ENCODE assay signal across 10 cellular contexts in the genomic region with DNA sequence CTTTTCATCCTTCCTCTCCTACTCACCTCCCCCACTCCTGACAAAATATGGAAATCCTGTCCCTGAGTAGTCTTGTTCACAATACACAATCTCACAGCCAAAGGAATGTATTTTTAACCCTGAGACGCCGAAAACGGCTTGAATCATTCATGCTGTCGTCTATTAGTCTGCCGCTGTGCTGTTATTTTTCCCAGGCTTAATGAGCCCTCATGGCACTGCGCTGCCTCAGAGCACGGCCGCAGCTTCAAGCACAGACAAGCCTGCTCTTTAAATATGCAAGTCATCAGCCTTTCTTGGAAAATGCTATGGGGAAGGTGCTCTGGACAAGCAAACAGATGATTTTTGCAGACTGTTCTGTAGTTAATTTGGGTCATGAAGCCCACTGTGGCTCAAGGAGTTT.
DNase-seq lines count a peak whose midpoint lies in the region; ATAC-seq and TF ChIP-seq lines count a peak whose summit lies in the region.
"Had no signal": no experiment of that assay in that cellular context is flagged by ENCODE, and none has a peak within 500 bp of the region (broad histone marks: within the 10 kb centered on the region; RNA-seq: fewer than 3 reads in every experiment).

No MANE protein-coding gene starts in this region.

- no peaks in the 10 kb centered on the region for H4K20me1 ChIP-seq in IMR-90 (ENCODE audit: insufficient read depth, low read length)

- no peak for TF ChIP-seq EP300 in gastroesophageal sphincter (IDR thresholded peaks at IDR 0.05)

- H2BK5ac ChIP-seq in IMR-90 (ENCODE audit: low read depth, low read length, poor library complexity, severe bottlenecking) = no peak overlapping the region

- peak overlapping the region; percentile 31; the same call in 1 of the 2 replicates for H3K14ac ChIP-seq in IMR-90 (replicated peaks; ENCODE audit: low read depth, low read length)

- H3K9me3 Mint-ChIP-seq in brain = peaks cover 0 to 1% (median 0%) of the 10 kb centered on the region in 5 experiments

- TF ChIP-seq CTCF in A673 (conservative IDR thresholded peaks at IDR 0.05; ENCODE audit: low read depth, low read length) (no peak), IMR-90 (conservative IDR thresholded peaks at IDR 0.05; ENCODE audit: low read depth, low read length) (no peak), brain (conservative IDR thresholded peaks at IDR 0.05) (no peak), kidney epithelial cell (IDR thresholded peaks at IDR 0.05; ENCODE audit: insufficient read depth, low read length, poor library complexity, severe bottlenecking) (no peak), gastroesophageal sphincter (IDR thresholded peaks at IDR 0.05) (no peak)

- H3K4me1 ChIP-seq in A673 (ENCODE audit: insufficient read depth, low read length, poor library complexity, severe bottlenecking) = peaks cover 20% of the 10 kb centered on the region
- H3K4me1 ChIP-seq in IMR-90 (ENCODE audit: control insufficient read depth, insufficient read depth, low read length) = no peaks in the 10 kb centered on the region; the same call in 1 of the 2 replicates
- peaks cover 0 to 20% (median 4%) of the 10 kb centered on the region in 3 donors for H3K4me1 ChIP-seq in gastroesophageal sphincter

- peak overlapping the region; percentile 36; the same call in 1 of the 2 replicates for H3K56ac ChIP-seq in IMR-90 (ENCODE audit: extremely low read depth, insufficient read depth, low read length)

- H2BK120ac ChIP-seq in IMR-90 (ENCODE audit: low read depth, low read length) = peak overlapping the region; percentile 68

- CTCF ChIA-PET in A673 (lab: Charles Lee) (no interaction called here), IMR-90 (lab: Yijun Ruan, JAX) (interaction anchor here (0.7 kb wide), 1 partner anchor 9 kb away, joined by 3 read pairs; no protein-coding TSS in a partner anchor)

- no peak overlapping the region for H2AK5ac ChIP-seq in IMR-90 (ENCODE audit: low read depth, low read length)

- 19% methylated on average over 5 of the region's 8 CpGs; no CpG with 5 or more reads in 1 of the 2 experiments for WGBS in IMR-90 (ENCODE audit: extremely low coverage in 2 of 2, insufficient read length in 1 of 2), 2 experiments
- 38% methylated on average over 7 of the region's 8 CpGs; no CpG with 5 or more reads in 1 of the 2 donors for WGBS in gastroesophageal sphincter (ENCODE audit: low coverage in 1 of 2), 2 donors

- POLR2A ChIA-PET in A673 (lab: Charles Lee; ENCODE audit: low non-redundant PET) = no interaction called here
- POLR2A ChIA-PET in IMR-90 (lab: Charles Lee; ENCODE audit: unreplicated experiment) = no interaction called here

- TF ChIP-seq POLR2A in IMR-90 (IDR thresholded peaks at IDR 0.05; ENCODE audit: low read depth, low read length) = no peak
- no peak for TF ChIP-seq POLR2A in gastroesophageal sphincter (IDR thresholded peaks at IDR 0.05)

- no peak overlapping the region for H3K4me3 ChIP-seq in A673 (ENCODE audit: low read depth, low read length, poor library complexity, severe bottlenecking)
- no peak overlapping the region for H3K4me3 ChIP-seq in IMR-90 (ENCODE audit: insufficient read depth, low read depth, low read length)
- H3K4me3 ChIP-seq in kidney epithelial cell (ENCODE audit: low read depth, low read length) = no peak overlapping the region
- no peak overlapping the region for H3K4me3 ChIP-seq in gastroesophageal sphincter

- H2BK20ac ChIP-seq in IMR-90 (ENCODE audit: low read depth, low read length) = no peak overlapping the region; the same call in 1 of the 2 replicates

- H2AK9ac ChIP-seq in IMR-90 (replicated peaks; ENCODE audit: low read depth, low read length, poor library complexity) = no peak overlapping the region

- in situ Hi-C loops in IMR-90 (cut with MboI; ENCODE audit: low sequenced_read_pairs) = no loop called here

- peaks cover 61% of the 10 kb centered on the region for H3K4me1 Mint-ChIP-seq in brain

- peak overlapping the region; percentile 58 for H3K4ac ChIP-seq in IMR-90 (ENCODE audit: low read depth, low read length)

- TF ChIP-seq RAD21 in IMR-90 (IDR thresholded peaks at IDR 0.05; ENCODE audit: low read length) = no peak

- H3K27me3 ChIP-seq in A673 (replicated peaks; ENCODE audit: insufficient read depth, low read depth, low read length, poor library complexity) = no peaks in the 10 kb centered on the region
- H3K27me3 ChIP-seq in IMR-90 (ENCODE audit: control insufficient read depth, insufficient read depth, low read length) = no peaks in the 10 kb centered on the region
- H3K27me3 ChIP-seq in kidney epithelial cell (ENCODE audit: control insufficient read depth, insufficient read depth, low read length) = no peaks in the 10 kb centered on the region
- no peaks in the 10 kb centered on the region for H3K27me3 ChIP-seq in gastroesophageal sphincter

- H3K27me3 Mint-ChIP-seq in brain = no peaks in the 10 kb centered on the region

- ATAC-seq in IMR-90 (ENCODE audit: low read depth) (peak; percentile 90), GM19452 (IDR thresholded peaks at IDR 0.05; ENCODE audit: unreplicated experiment) (no peak), gastroesophageal sphincter (no peak), HG03025 (IDR thresholded peaks at IDR 0.05; ENCODE audit: low FRiP score, unreplicated experiment) (no peak)

- DNase-seq in A673 (ENCODE audit: low spot score) = peak; percentile 74
- DNase-seq in IMR-90 = peak; percentile 67
- peak; percentile 21 for DNase-seq in kidney epithelial cell (ENCODE audit: low read depth)
- no peak for DNase-seq in activated CD4-positive, CD25-positive, alpha-beta regulatory T cell (lab: John Stamatoyannopoulos, UW)
- DNase-seq: activated T-cell treated with anti-CD3 and anti-CD28 coated beads, Interleukin-2, amount 50 U/mL, for 48 hours had no signal

- no peak overlapping the region for H4K5ac ChIP-seq in IMR-90 (ENCODE audit: low read depth, low read length)

- H3K9me3 ChIP-seq in A673 (ENCODE audit: low read depth, low read length, poor library complexity, severe bottlenecking) (peaks cover 10% of the 10 kb centered on the region), IMR-90 (ENCODE audit: control insufficient read depth, insufficient read depth, low read length) (peaks cover 2% of the 10 kb centered on the region; the same call in 1 of the 2 replicates), gastroesophageal sphincter (peaks cover 0 to 5% (median 0%) of the 10 kb centered on the region in 3 donors)

- peak overlapping the region; percentile 24; the same call in 1 of the 2 replicates for H3K18ac ChIP-seq in IMR-90 (ENCODE audit: low read depth, low read length)

- peak overlapping the region; percentile 48; the same call in 1 of the 2 replicates for H3K23ac ChIP-seq in IMR-90 (ENCODE audit: low read depth, low read length)

- H3K9me1 ChIP-seq in IMR-90 (ENCODE audit: insufficient read depth, low read length) = peaks cover 2% of the 10 kb centered on the region; the same call in 1 of the 2 replicates

- 0 out of 3 replicates have a peak overlapping the region, but pooled peaks have one; percentile 5 for H2BK15ac ChIP-seq in IMR-90 (ENCODE audit: low read depth, low read length)

- no peaks in the 10 kb centered on the region for H3K79me1 ChIP-seq in IMR-90 (ENCODE audit: low read depth in 1 of 2, low read length in 2 of 2)

- H3K9ac ChIP-seq in IMR-90 (ENCODE audit: low read depth, low read length) = no peak overlapping the region

- BruUV-seq in A673 (replicated peaks; lab: Mats Ljungman, UMichigan) (no TSS peak), IMR-90 (replicated peaks; lab: Mats Ljungman, UMichigan) (no TSS peak)

- H3K36me3 ChIP-seq in A673 (ENCODE audit: insufficient read depth, low read length, poor library complexity, severe bottlenecking) (no peaks in the 10 kb centered on the region), IMR-90 (ENCODE audit: control insufficient read depth, insufficient read depth, low read length) (no peaks in the 10 kb centered on the region), kidney epithelial cell (ENCODE audit: control insufficient read depth, insufficient read depth, low read length) (no peaks in the 10 kb centered on the region), gastroesophageal sphincter (no peaks in the 10 kb centered on the region)

- no peaks in the 10 kb centered on the region for H3K36me3 Mint-ChIP-seq in brain

- H3K4me2 ChIP-seq in IMR-90 (ENCODE audit: low read depth, low read length) = peak overlapping the region; percentile 1; the same call in 1 of the 2 replicates

- peak overlapping the region; percentile 11 for H2AFZ ChIP-seq in IMR-90 (replicated peaks; ENCODE audit: low read length, poor library complexity)

- intact Hi-C loops in A673 (cut with micrococcal nuclease; ENCODE audit: unreplicated experiment) (no loop called here), IMR-90 (cut with micrococcal nuclease) (no loop called here)

- dilution Hi-C loops in IMR-90 (cut with HindIII; ENCODE audit: low sequenced_read_pairs, unreplicated experiment) = no loop called here

- peak overlapping the region; percentile 30 to 69 (median 58) for H3K4me3 Mint-ChIP-seq in brain
- H3K4me3 Mint-ChIP-seq: T-helper 1 cell treated with Interleukin-12 subunit alpha and Interleukin-12 subunit beta and Interleukin-4 antibody, amounts not matched to agents 30 μg/mL and 1 μg/mL, for 36 hours had no signal

- H4K8ac ChIP-seq in IMR-90 (ENCODE audit: low read depth in 2 of 2, low read length in 2 of 2) = no peak overlapping the region; a peak in 1 of 4 replicates

- H4K91ac ChIP-seq in IMR-90 (ENCODE audit: insufficient read depth, low read depth, low read length) = 0 out of 2 replicates have a peak overlapping the region, but pooled peaks have one; percentile 19

- H3K27ac ChIP-seq in A673 (ENCODE audit: low read depth, low read length, poor library complexity, severe bottlenecking) = peak overlapping the region; percentile 46
- H3K27ac ChIP-seq in IMR-90 (ENCODE audit: insufficient read depth, low read length) = no peak overlapping the region
- H3K27ac ChIP-seq in gastroesophageal sphincter = peak overlapping the region in 2 of 4 donors; percentile 8 to 48

- H3K27ac Mint-ChIP-seq in brain = peak overlapping the region; percentile 12 to 93 (median 78)
- H3K27ac Mint-ChIP-seq: T-helper 1 cell treated with Interleukin-12 subunit alpha and Interleukin-12 subunit beta and Interleukin-4 antibody, amounts not matched to agents 30 μg/mL and 1 μg/mL, for 36 hours had no signal

TF ChIP-seq in IMR-90, 13 proteins besides CTCF, POLR2A, EP300 and RAD21:
- peak; percentile 69; the same call in 1 of the 2 replicates for TF ChIP-seq NFE2L2 (IDR thresholded peaks at IDR 0.05; ENCODE audit: low read depth, low read length)
- no peak for TF ChIP-seq SMC3 (IDR thresholded peaks at IDR 0.05; ENCODE audit: low read depth, low read length)
TF ChIP-seq in IMR-90: peak in this region for 1.

Comparison
In these comparisons a context has a peak if more than half of its experiments do, and no peak if none do; other contexts are left out.
1. DNase-seq: peak in A673 (single experiment), IMR-90 (single experiment) and kidney epithelial cell (single experiment); none in activated CD4-positive, CD25-positive, alpha-beta regulatory T cell (0 of 4).